ENCODE assay signal across 15 cellular contexts in the genomic region with DNA sequence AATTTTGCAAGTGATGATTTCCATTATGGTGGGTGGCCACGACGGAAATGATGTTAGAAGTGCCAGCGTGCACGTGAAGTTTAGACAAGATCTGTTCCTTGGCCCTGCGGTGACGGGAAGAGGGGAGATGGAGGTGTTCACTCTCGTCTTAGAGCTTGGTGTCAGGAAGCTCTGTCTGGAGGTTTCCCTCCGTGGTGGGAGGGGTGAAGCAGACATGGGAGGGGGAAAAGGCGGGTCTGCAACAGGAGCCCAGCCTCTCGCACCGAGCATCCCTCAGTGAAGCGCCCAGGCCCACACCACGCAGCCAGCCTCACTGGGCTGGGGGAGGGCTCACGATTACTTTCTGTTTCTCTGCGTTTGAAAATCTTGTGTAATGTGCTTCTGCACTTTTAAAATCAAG. TPM values are rescaled to one million over a fixed set of nuclear protein-coding genes. Genes with fewer than 3 reads are reported as not detected.
DNase-seq lines count a peak whose midpoint lies in the region; ATAC-seq and TF ChIP-seq lines count a peak whose summit lies in the region.
"Had no signal": no experiment of that assay in that cellular context is flagged by ENCODE, and none has a peak within 500 bp of the region (broad histone marks: within the 10 kb centered on the region; RNA-seq: fewer than 3 reads in every experiment).

No MANE protein-coding gene starts in this region.

- peaks cover 17% of the 10 kb centered on the region for H3K4me1 Mint-ChIP-seq in activated CD8-positive, alpha-beta memory T cell treated with anti-CD3 and anti-CD28 coated beads, Interleukin-2, amount 10 ng/mL, durations not matched to agents 7 days and 5 days

- peaks cover 60% of the 10 kb centered on the region for H3K27me3 Mint-ChIP-seq in activated CD8-positive, alpha-beta memory T cell treated with anti-CD3 and anti-CD28 coated beads, Interleukin-2, amount 10 ng/mL, durations not matched to agents 7 days and 5 days

- H3K36me3 Mint-ChIP-seq in activated CD8-positive, alpha-beta memory T cell treated with anti-CD3 and anti-CD28 coated beads, Interleukin-2, amount 10 ng/mL, durations not matched to agents 7 days and 5 days: no peaks in the 10 kb centered on the region
- H3K36me3 Mint-ChIP-seq: stimulated activated naive B cell treated with anti-CD40 and anti-IgM and Interleukin-4, amounts not matched to agents 10 μg/mL and 1 μg/mL and 100 μg/mL, for 72 hours had no signal

- peak; percentile 27 for ATAC-seq in activated CD8-positive, alpha-beta memory T cell treated with anti-CD3 and anti-CD28 coated beads, Interleukin-2, amount 10 ng/mL, durations not matched to agents 7 days and 5 days
- ATAC-seq in GM18517 (IDR thresholded peaks at IDR 0.05; ENCODE audit: unreplicated experiment): no peak
- ATAC-seq: left lobe of liver; stimulated activated naive B cell treated with anti-CD40 and anti-IgM and Interleukin-4, amounts not matched to agents 10 μg/mL and 1 μg/mL and 100 μg/mL, for 72 hours had no signal

- H3K9me3 Mint-ChIP-seq in activated CD8-positive, alpha-beta memory T cell treated with anti-CD3 and anti-CD28 coated beads, Interleukin-2, amount 10 ng/mL, durations not matched to agents 7 days and 5 days (ENCODE audit: low read depth): no peaks in the 10 kb centered on the region
- H3K9me3 Mint-ChIP-seq: nephron; stimulated activated naive B cell treated with anti-CD40 and anti-IgM and Interleukin-4, amounts not matched to agents 10 μg/mL and 1 μg/mL and 100 μg/mL, for 72 hours; T-helper 1 cell treated with Interleukin-12 subunit alpha and Interleukin-12 subunit beta and Interleukin-4 antibody, amounts not matched to agents 30 μg/mL and 1 μg/mL, for 36 hours had no signal

- H3K27ac Mint-ChIP-seq in activated CD8-positive, alpha-beta memory T cell treated with anti-CD3 and anti-CD28 coated beads, Interleukin-2, amount 10 ng/mL, durations not matched to agents 7 days and 5 days: no peak overlapping the region
- H3K27ac Mint-ChIP-seq: nephron; stimulated activated naive B cell treated with anti-CD40 and anti-IgM and Interleukin-4, amounts not matched to agents 10 μg/mL and 1 μg/mL and 100 μg/mL, for 72 hours; T-helper 1 cell treated with Interleukin-12 subunit alpha and Interleukin-12 subunit beta and Interleukin-4 antibody, amounts not matched to agents 30 μg/mL and 1 μg/mL, for 36 hours had no signal

- CTCF ChIA-PET in activated CD8-positive, alpha-beta memory T cell treated with anti-CD3 and anti-CD28 coated beads, Interleukin-2, amount 10 ng/mL, durations not matched to agents 7 days and 5 days (lab: Charles Lee): no interaction called here

- in situ Hi-C loops in GM13977 (cut with MboI; ENCODE audit: low pct_unique_long_range_greater_than_20kb, low sequenced_read_pairs, unreplicated experiment): no loop called here

- DNase-seq in activated CD8-positive, alpha-beta memory T cell treated with anti-CD3 and anti-CD28 coated beads, Interleukin-2, amount 10 ng/mL, durations not matched to agents 7 days and 5 days: no peak
- DNase-seq in activated CD8-positive, alpha-beta memory T cell treated with anti-CD3 and anti-CD28 coated beads for 24 hours: no peak
- DNase-seq in activated T-cell treated with anti-CD3 and anti-CD28 coated beads, Interleukin-2, amount 50 U/mL, for 48 hours: peak; percentile 38 to 41
- DNase-seq in islet precursor cell: peak; percentile 54
- DNase-seq in stimulated activated CD8-positive, alpha-beta memory T cell treated with anti-CD3 and anti-CD28 coated beads, Interleukin-4, amount 100 ng/mL, for 48 hours: peak; percentile 36
- no peak for DNase-seq in GM13977 (ENCODE audit: low spot score)
- no peak for DNase-seq in activated gamma-delta T cell (lab: John Stamatoyannopoulos, UW)
- DNase-seq: amygdala; MG63; NCI-H2081; stimulated activated naive B cell treated with anti-CD40 and anti-IgM and Interleukin-4, amounts not matched to agents 10 μg/mL and 1 μg/mL and 100 μg/mL, for 72 hours had no signal

- TF ChIP-seq CTCF in GM13977 (IDR thresholded peaks at IDR 0.05; ENCODE audit: extremely low read depth, insufficient read depth, missing control alignments): no peak

- H3K4me3 Mint-ChIP-seq in activated CD8-positive, alpha-beta memory T cell treated with anti-CD3 and anti-CD28 coated beads, Interleukin-2, amount 10 ng/mL, durations not matched to agents 7 days and 5 days: no peak overlapping the region
- H3K4me3 Mint-ChIP-seq: nephron; stimulated activated naive B cell treated with anti-CD40 and anti-IgM and Interleukin-4, amounts not matched to agents 10 μg/mL and 1 μg/mL and 100 μg/mL, for 72 hours; T-helper 1 cell treated with Interleukin-12 subunit alpha and Interleukin-12 subunit beta and Interleukin-4 antibody, amounts not matched to agents 30 μg/mL and 1 μg/mL, for 36 hours had no signal

RNA-seq across cellular contexts. Expression of a gene that starts 26.3 kb away (rescaled TPM):
- not detected for total RNA-seq in activated CD8-positive, alpha-beta memory T cell treated with anti-CD3 and anti-CD28 coated beads, Interleukin-2, amount 10 ng/mL, durations not matched to agents 7 days and 5 days

Comparison
In these comparisons a context has a peak if more than half of its experiments do, and no peak if none do; other contexts are left out.
1. DNase-seq: peak in activated T-cell treated with anti-CD3 and anti-CD28 coated beads, Interleukin-2, amount 50 U/mL, for 48 hours (2 of 2), islet precursor cell (single experiment) and stimulated activated CD8-positive, alpha-beta memory T cell treated with anti-CD3 and anti-CD28 coated beads, Interleukin-4, amount 100 ng/mL, for 48 hours (single experiment); none in activated CD8-positive, alpha-beta memory T cell treated with anti-CD3 and anti-CD28 coated beads, Interleukin-2, amount 10 ng/mL, durations not matched to agents 7 days and 5 days (single experiment), activated CD8-positive, alpha-beta memory T cell treated with anti-CD3 and anti-CD28 coated beads for 24 hours (single experiment), GM13977 (single experiment) and activated gamma-delta T cell (single experiment).